In genomic region chr7:17680943-17681351, GRCh38 we compare ENCODE assay signal across 9 cellular contexts.
A peak's percentile ranks its signal among the peaks of the same experiment; 100 is the strongest.
DNase-seq lines count a peak whose midpoint lies in the region; ATAC-seq lines count a peak whose summit lies in the region.
"Had no signal": no experiment of that assay in that cellular context is flagged by ENCODE, and none has a peak within 500 bp of the region (broad histone marks: within the 10 kb centered on the region; RNA-seq: fewer than 3 reads in every experiment).

No MANE protein-coding gene starts in this region.

- ATAC-seq in HG03097 (IDR thresholded peaks at IDR 0.05; ENCODE audit: low FRiP score, unreplicated experiment) = no peak
- no peak for ATAC-seq in GM19397 (IDR thresholded peaks at IDR 0.05; ENCODE audit: unreplicated experiment)
- ATAC-seq in GM18870 (IDR thresholded peaks at IDR 0.05; ENCODE audit: unreplicated experiment) = no peak

- DNase-seq in EH (ENCODE audit: low read depth) (peak; percentile 60), M059J (ENCODE audit: low read depth) (peak; percentile 64), cerebellar cortex (ENCODE audit: low spot score) (peak; percentile 64), lung microvascular endothelial cell (ENCODE audit: low read depth in 2 of 2) (peak; percentile 22 to 41), AG08396 (ENCODE audit: low spot score) (no peak)
- DNase-seq: left cardiac atrium had no signal
